In genomic region chr12:120228291-120229070, GRCh38 we compare ENCODE assay signal across 8 cellular contexts. TPM values are rescaled to one million over a fixed set of nuclear protein-coding genes. Genes with fewer than 3 reads are reported as not detected.
DNase-seq lines count a peak whose midpoint lies in the region; ATAC-seq and TF ChIP-seq lines count a peak whose summit lies in the region.

No MANE protein-coding gene starts in this region.

- H3K4me1 ChIP-seq in suprapubic skin, result peaks cover 97% of the 10 kb centered on the region

- 14% methylated on average over 13 of the region's 23 CpGs for WGBS in suprapubic skin

- H3K27me3 ChIP-seq in suprapubic skin, result no peaks in the 10 kb centered on the region

- DNase-seq in DMS153 (lab: John Stamatoyannopoulos, UW) (peak; percentile 63), H4 (ENCODE audit: low spot score) (peak; percentile 83), NB4 (ENCODE audit: low read depth) (peak; percentile 93), SK-N-DZ (ENCODE audit: low spot score) (peak; percentile 86), globus pallidus (ENCODE audit: low spot score) (peak; percentile 80), omental fat pad (ENCODE audit: low spot score) (peak; percentile 66), suprapubic skin (ENCODE audit: low spot score in 2 of 2) (peak; percentile 91 to 93)
- peak; percentile 90 for DNase-seq in activated naive CD4-positive, alpha-beta T cell treated with anti-CD3 and anti-CD28 coated beads, Interleukin-2, amount 50 U/mL, for 16 hours

- peak; percentile 60 for ATAC-seq in omental fat pad (ENCODE audit: low FRiP score)

- no peak for TF ChIP-seq POLR2A in NB4 (IDR thresholded peaks at IDR 0.05; ENCODE audit: extremely low read depth, insufficient read length)
- TF ChIP-seq POLR2A in suprapubic skin (IDR thresholded peaks at IDR 0.05), result no peak

- H3K27ac ChIP-seq in suprapubic skin, result peak overlapping the region; percentile 86

- H3K9me3 ChIP-seq in suprapubic skin, result no peaks in the 10 kb centered on the region

- no peak for TF ChIP-seq EP300 in suprapubic skin (IDR thresholded peaks at IDR 0.05)

- TF ChIP-seq CTCF in NB4 (IDR thresholded peaks at IDR 0.05; ENCODE audit: low read depth, low read length) (peak; percentile 99), omental fat pad (IDR thresholded peaks at IDR 0.05) (peak; percentile 57 to 95 (median 91)), suprapubic skin (IDR thresholded peaks at IDR 0.05) (peak; percentile 90 to 98)

- no peak overlapping the region for H3K4me3 ChIP-seq in NB4 (ENCODE audit: low read depth, low read length)
- H3K4me3 ChIP-seq in suprapubic skin, result peak overlapping the region; percentile 35

- H3K36me3 ChIP-seq in suprapubic skin, result peaks cover 14% of the 10 kb centered on the region

RNA-seq across cellular contexts. Expression of gene RPLP0, which starts 27.6 kb away (rescaled TPM):
- total RNA-seq in H4 (2014; rRNA removed; shearing (Covaris generic)), result 6,442 and 6,835 TPM in 2 replicates
- 4,714 and 5,742 TPM in 2 replicates for polyA plus RNA-seq in SK-N-DZ (2014; cell fraction: cytosol; rRNA removed)
- polyA plus RNA-seq in SK-N-DZ (2014; cell fraction: nucleus; rRNA removed), result 2,778 and 4,188 TPM in 2 replicates
- 1,000 to 10,000 TPM; 2,289 to 4,489 (median 2,885) TPM for total RNA-seq in omental fat pad
- 1,000 to 10,000 TPM; 1,993 to 4,861 (median 3,987) TPM for total RNA-seq in suprapubic skin

RNA-seq across cellular contexts. Expression of gene GCN1, which starts 34.0 kb away (rescaled TPM):
- 33.7 and 59.7 TPM in 2 replicates for total RNA-seq in H4 (2014; rRNA removed; shearing (Covaris generic))
- polyA plus RNA-seq in SK-N-DZ (2014; cell fraction: cytosol; rRNA removed), result 37.5 and 41.9 TPM in 2 replicates
- 126 and 306 TPM in 2 replicates for polyA plus RNA-seq in SK-N-DZ (2014; cell fraction: nucleus; rRNA removed)
- 10 to 100 TPM; 52.5 to 99.4 (median 72.1) TPM for total RNA-seq in omental fat pad
- 100 to 1,000 TPM in 2 of 4 donors, 10 to 100 TPM in 2; 62.0 to 310 (median 101) TPM for total RNA-seq in suprapubic skin

RNA-seq across cellular contexts. Expression of gene PXN, which starts 37.0 kb away (rescaled TPM):
- 18.7 and 31.3 TPM in 2 replicates for total RNA-seq in H4 (2014; rRNA removed; shearing (Covaris generic))
- polyA plus RNA-seq in SK-N-DZ (2014; cell fraction: cytosol; rRNA removed), result 13.0 and 14.1 TPM in 2 replicates
- 8.8 and 15.5 TPM in 2 replicates for polyA plus RNA-seq in SK-N-DZ (2014; cell fraction: nucleus; rRNA removed)
- total RNA-seq in omental fat pad (100 to 1,000 TPM in 1 of 4 donors, 10 to 100 TPM in 3; 40.0 to 151 (median 73.1) TPM), suprapubic skin (10 to 100 TPM; 37.2 to 63.7 (median 51.6) TPM)
